15 cellular contexts compared by ENCODE assay signal in the genomic region with DNA sequence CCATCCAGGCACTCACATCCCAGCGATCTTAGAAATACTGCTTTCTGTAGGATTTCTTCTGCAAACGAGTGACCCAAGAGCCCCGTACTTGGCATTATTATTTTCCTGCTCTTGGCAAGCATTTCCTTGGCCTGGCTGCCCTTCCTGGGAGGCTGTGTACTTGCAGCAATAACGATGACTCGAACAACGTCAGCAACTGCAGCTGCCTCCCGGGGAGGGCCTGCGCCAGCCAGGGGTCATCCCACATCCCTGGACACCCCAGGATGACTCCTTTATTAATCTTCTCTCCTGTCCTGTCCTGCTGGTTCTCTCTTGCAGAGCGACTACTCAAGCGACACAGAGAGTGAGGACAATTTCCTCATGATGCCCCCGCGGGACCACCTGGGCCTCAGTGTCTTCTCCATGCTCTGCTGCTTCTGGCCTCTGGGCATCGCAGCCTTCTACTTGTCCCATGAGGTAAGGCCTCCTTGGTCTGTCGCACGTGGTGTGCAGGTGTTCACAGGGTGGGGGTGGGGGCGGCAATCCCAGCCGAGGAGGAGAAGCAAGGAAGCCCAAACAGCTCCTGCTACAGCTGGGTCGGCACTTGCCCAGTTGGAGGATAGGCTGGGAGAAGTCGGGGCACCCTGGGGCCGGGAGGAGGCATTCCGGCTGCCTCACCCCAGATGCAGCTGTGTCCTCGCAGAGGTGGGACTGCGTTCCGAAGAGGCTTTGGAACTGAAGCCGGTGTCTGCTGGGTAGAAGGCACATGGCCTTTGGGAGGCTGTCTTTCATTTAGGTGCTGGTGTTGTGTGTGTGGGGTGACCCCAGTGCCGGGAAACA.
A peak's percentile ranks its signal among the peaks of the same experiment; 100 is the strongest.
DNase-seq lines count a peak whose midpoint lies in the region; ATAC-seq and TF ChIP-seq lines count a peak whose summit lies in the region.
"Had no signal": no experiment of that assay in that cellular context is flagged by ENCODE, and none has a peak within 500 bp of the region (broad histone marks: within the 10 kb centered on the region; RNA-seq: fewer than 3 reads in every experiment).

No MANE protein-coding gene starts in this region.

- H3F3A ChIP-seq in GM23248 (ENCODE audit: insufficient read depth), result no peaks in the 10 kb centered on the region

- H3K27me3 Mint-ChIP-seq in progenitor cell of endocrine pancreas, result no peaks in the 10 kb centered on the region
- H3K27me3 Mint-ChIP-seq: activated naive CD8-positive, alpha-beta T cell had no signal

- H3K27ac ChIP-seq in GM23248, result no peak overlapping the region
- H3K27ac ChIP-seq: SK-N-MC, thyroid gland had no signal

- H3K27me3 ChIP-seq in GM23248 (replicated peaks; ENCODE audit: insufficient read depth), result no peaks in the 10 kb centered on the region
- H3K27me3 ChIP-seq in adipocyte (replicated peaks; ENCODE audit: control insufficient read depth, insufficient read depth, low read length), result peaks cover 5% of the 10 kb centered on the region
- H3K27me3 ChIP-seq: thyroid gland had no signal

- no peak overlapping the region for H3K27ac Mint-ChIP-seq in progenitor cell of endocrine pancreas
- H3K27ac Mint-ChIP-seq: activated naive CD8-positive, alpha-beta T cell; WTC11 had no signal

- H3K36me3 ChIP-seq in GM23248 (ENCODE audit: low read depth), result no peaks in the 10 kb centered on the region
- H3K36me3 ChIP-seq in adipocyte (ENCODE audit: control insufficient read depth, insufficient read depth, low read length, severe bottlenecking), result no peaks in the 10 kb centered on the region
- H3K36me3 ChIP-seq in mucosa of descending colon (ENCODE audit: low read depth), result no peaks in the 10 kb centered on the region
- H3K36me3 ChIP-seq: thyroid gland had no signal

- TF ChIP-seq CTCF in foreskin fibroblast (IDR thresholded peaks at IDR 0.05; ENCODE audit: low read depth, low read length) (no peak), mucosa of descending colon (IDR thresholded peaks at IDR 0.05) (no peak), progenitor cell of endocrine pancreas (IDR thresholded peaks at IDR 0.05; ENCODE audit: unreplicated experiment) (no peak)

- no peaks in the 10 kb centered on the region for H3K79me2 ChIP-seq in GM23248 (ENCODE audit: insufficient read depth)

- H3K4me3 ChIP-seq in GM23248 (no peak overlapping the region), adipocyte (ENCODE audit: low read length) (no peak overlapping the region), foreskin fibroblast (ENCODE audit: low read depth in 1 of 2, low read length in 2 of 2) (no peak overlapping the region), mucosa of descending colon (no peak overlapping the region)
- H3K4me3 ChIP-seq: SK-N-MC, thyroid gland had no signal

- H3K4me1 ChIP-seq in GM23248 (ENCODE audit: insufficient read depth) (0 out of 2 replicates have a peak, but pooled peaks cover 3% of the 10 kb centered on the region), adipocyte (ENCODE audit: control insufficient read depth, insufficient read depth, low read length) (peaks cover 15% of the 10 kb centered on the region), mucosa of descending colon (ENCODE audit: low read depth) (no peaks in the 10 kb centered on the region)
- H3K4me1 ChIP-seq: thyroid gland had no signal

- no peaks in the 10 kb centered on the region for H4K20me1 ChIP-seq in GM23248 (ENCODE audit: insufficient read depth)

- in situ Hi-C loops in GM23248 (cut with MboI), result no loop called here

- no peak overlapping the region for H2AFZ ChIP-seq in GM23248

- no peaks in the 10 kb centered on the region for H3K9me2 ChIP-seq in GM23248 (ENCODE audit: insufficient read depth)

- DNase-seq in GM23248, result peak; percentile 86
- peak; percentile 13 for DNase-seq in adipocyte (ENCODE audit: low read depth)
- DNase-seq in foreskin fibroblast, result peak; percentile 45 to 70
- peak; percentile 43 for DNase-seq in smooth muscle cell of the brain vasculature (ENCODE audit: low read depth, low spot score)
- no peak for DNase-seq in mucosa of descending colon
- DNase-seq in progenitor cell of endocrine pancreas (ENCODE audit: low spot score, unreplicated experiment), result no peak
- DNase-seq: dermis blood vessel endothelial cell, DMS 273 treated with DMSO at 0.1 percent for 48 hours, left colon, NCI-H1930, thyroid gland had no signal

- no peak overlapping the region for H3K4me2 ChIP-seq in GM23248 (ENCODE audit: unreplicated experiment)

- no peaks in the 10 kb centered on the region for H3K9me3 ChIP-seq in GM23248 (ENCODE audit: low read depth)
- H3K9me3 ChIP-seq in adipocyte (ENCODE audit: control insufficient read depth, low read length), result no peaks in the 10 kb centered on the region
- no peaks in the 10 kb centered on the region for H3K9me3 ChIP-seq in mucosa of descending colon
- H3K9me3 ChIP-seq: thyroid gland had no signal

- H3K9ac ChIP-seq in GM23248 (no peak overlapping the region), adipocyte (ENCODE audit: low read length) (no peak overlapping the region)

- intact Hi-C loops in mucosa of descending colon (cut with DNase I, micrococcal nuclease), result no loop called here

- no peaks in the 10 kb centered on the region for H3K4me1 Mint-ChIP-seq in progenitor cell of endocrine pancreas (ENCODE audit: low read depth)

- H3K36me3 Mint-ChIP-seq in progenitor cell of endocrine pancreas (ENCODE audit: insufficient read depth), result no peaks in the 10 kb centered on the region
- H3K36me3 Mint-ChIP-seq: activated naive CD8-positive, alpha-beta T cell; WTC11 had no signal

- ATAC-seq in HG02973 (IDR thresholded peaks at IDR 0.05; ENCODE audit: unreplicated experiment) (no peak), mucosa of descending colon (no peak)
- ATAC-seq: left colon, WTC11 had no signal

- H3K9me3 Mint-ChIP-seq in progenitor cell of endocrine pancreas (ENCODE audit: low read depth), result no peaks in the 10 kb centered on the region
- H3K9me3 Mint-ChIP-seq: WTC11 had no signal

- WGBS in GM23248 (ENCODE audit: low coverage in 1 of 2, low lambda C conversion rate in 2 of 2, missing lambda C conversion rate in 2 of 2), 2 experiments, result 65 to 67% methylated on average over 26 of the region's 26 CpGs

- H3K4me3 Mint-ChIP-seq in progenitor cell of endocrine pancreas (ENCODE audit: low read depth), result no peak overlapping the region
- H3K4me3 Mint-ChIP-seq: activated naive CD8-positive, alpha-beta T cell; WTC11 had no signal

Comparison
In these comparisons a context has a peak if more than half of its experiments do, and no peak if none do; other contexts are left out.
1. DNase-seq: peak in GM23248 (single experiment), adipocyte (single experiment), foreskin fibroblast (2 of 2) and smooth muscle cell of the brain vasculature (single experiment); none in mucosa of descending colon (0 of 3) and progenitor cell of endocrine pancreas (single experiment).